Comparison of ENCODE assay signal across 8 cellular contexts in genomic region chr12:14394317-14395058, GRCh38. TPM values are rescaled to one million over a fixed set of nuclear protein-coding genes. Genes with fewer than 3 reads are reported as not detected.
DNase-seq lines count a peak whose midpoint lies in the region; ATAC-seq, FAIRE-seq and TF ChIP-seq lines count a peak whose summit lies in the region.

No MANE protein-coding gene starts in this region.

- DNase-seq in AG08396 (ENCODE audit: low spot score): peak; percentile 14
- DNase-seq in NCI-H1092 (lab: John Stamatoyannopoulos, UW): peak; percentile 10
- peak in 3 of 5 experiments; percentile 11 to 91 (median 73) for DNase-seq in T-helper 2 cell
- DNase-seq in endothelial cell of umbilical vein (ENCODE audit: low read depth, low spot score): peak; percentile 63
- no peak for DNase-seq in UCSD-AML1 (lab: John Stamatoyannopoulos, UW; ENCODE audit: unreplicated experiment)

- CTCF ChIA-PET in endothelial cell of umbilical vein (lab: Charles Lee): interaction anchor here (0.9 to 4.2 kb wide), 8 partner anchors 10 to 156 kb away, joined by 3 to 23 read pairs (median 5); no protein-coding TSS in a partner anchor

- POLR2A ChIA-PET in endothelial cell of umbilical vein (lab: Charles Lee): interaction anchor here (0.6 kb wide), 1 partner anchor 1488 kb away, joined by 3 read pairs; no protein-coding TSS in a partner anchor

- H3K9me1 ChIP-seq in endothelial cell of umbilical vein (replicated peaks; ENCODE audit: control insufficient read depth, extremely low read depth, insufficient read depth, low read length): no peaks in the 10 kb centered on the region

- H3K4me1 ChIP-seq in endothelial cell of umbilical vein (ENCODE audit: control insufficient read depth, extremely low read depth, insufficient read depth, low read length) (peaks cover 32% of the 10 kb centered on the region), muscle layer of colon (ENCODE audit: insufficient read depth, low read length) (peaks cover 38% of the 10 kb centered on the region)

- no TSS peak for BruUV-seq in endothelial cell of umbilical vein (replicated peaks; lab: Mats Ljungman, UMichigan)

- intact Hi-C loops in endothelial cell of umbilical vein (cut with micrococcal nuclease): loop anchor here (1.0 to 2.0 kb wide), 2 partner anchors 9 to 138 kb away; no protein-coding TSS in a partner anchor

- H3K27ac ChIP-seq in endothelial cell of umbilical vein (ENCODE audit: insufficient read depth, low read depth, low read length) (peak overlapping the region; percentile 42), muscle layer of colon (ENCODE audit: low read depth, low read length) (peak overlapping the region; percentile 49)

- TF ChIP-seq POLR2A in GM15510 (IDR thresholded peaks at IDR 0.05; ENCODE audit: borderline replicate concordance, extremely low read depth, insufficient read length) (peak; percentile 27), endothelial cell of umbilical vein (IDR thresholded peaks at IDR 0.05; ENCODE audit: low read depth, low read length) (no peak)

- FAIRE-seq in endothelial cell of umbilical vein (lab: Jason Lieb, UNC): no peak

- no peak overlapping the region for H3K4me3 ChIP-seq in endothelial cell of umbilical vein (replicated peaks in 1 of 3; ENCODE audit: insufficient read depth in 1 of 3, low read depth in 1 of 3, low read length in 3 of 3)
- peak overlapping the region in 1 of 2 donors; percentile 49 for H3K4me3 ChIP-seq in muscle layer of colon (ENCODE audit: low read depth in 1 of 2, low read length in 2 of 2)

- no peak for TF ChIP-seq CTCF in endothelial cell of umbilical vein (IDR thresholded peaks at IDR 0.05; ENCODE audit: extremely low read depth in 1 of 2, insufficient read depth in 1 of 2, low read depth in 1 of 2, low read length in 2 of 2)

- H2AFZ ChIP-seq in endothelial cell of umbilical vein (ENCODE audit: low read depth, low read length): no peak overlapping the region

- ATAC-seq in HG02759 (IDR thresholded peaks at IDR 0.05; ENCODE audit: unreplicated experiment): peak; percentile 75

- H3K4me2 ChIP-seq in endothelial cell of umbilical vein (ENCODE audit: insufficient read depth, low read length): peak overlapping the region; percentile 58

- H3K27me3 ChIP-seq in endothelial cell of umbilical vein (ENCODE audit: control insufficient read depth in 2 of 2, insufficient read depth in 2 of 2, low read length in 2 of 2) (no peaks in the 10 kb centered on the region), muscle layer of colon (ENCODE audit: control insufficient read depth in 1 of 2, insufficient read depth in 2 of 2, low read length in 2 of 2) (no peaks in the 10 kb centered on the region)

- no peaks in the 10 kb centered on the region for H4K20me1 ChIP-seq in endothelial cell of umbilical vein (replicated peaks; ENCODE audit: control insufficient read depth, extremely low read depth, insufficient read depth, low read length)

- H3K9me3 ChIP-seq in endothelial cell of umbilical vein (replicated peaks; ENCODE audit: control insufficient read depth, insufficient read depth, low read length) (no peaks in the 10 kb centered on the region), muscle layer of colon (ENCODE audit: low read length) (no peaks in the 10 kb centered on the region)

- H3K9ac ChIP-seq in endothelial cell of umbilical vein (replicated peaks; ENCODE audit: extremely low read depth, insufficient read depth, low read length): no peak overlapping the region
- H3K9ac ChIP-seq in muscle layer of colon (ENCODE audit: low read length): no peak overlapping the region

- H3K36me3 ChIP-seq in endothelial cell of umbilical vein (ENCODE audit: control insufficient read depth in 2 of 2, extremely low read depth in 1 of 2, insufficient read depth in 2 of 2, low read length in 2 of 2) (no peaks in the 10 kb centered on the region), muscle layer of colon (ENCODE audit: insufficient read depth, low read length) (no peaks in the 10 kb centered on the region)

- peaks cover 77% of the 10 kb centered on the region for H3K79me2 ChIP-seq in endothelial cell of umbilical vein (ENCODE audit: control insufficient read depth, insufficient read depth, low read length)

- dilution Hi-C loops in endothelial cell of umbilical vein (cut with MboI; ENCODE audit: extremely low pct_ligation_motif_present, low sequenced_read_pairs): no loop called here

TF ChIP-seq in endothelial cell of umbilical vein, 7 proteins besides CTCF, POLR2A, EP300 and RAD21:
- no peak for TF ChIP-seq MAX (IDR thresholded peaks at IDR 0.05; ENCODE audit: insufficient read depth, insufficient read length)

RNA-seq across cellular contexts. Expression of gene ATF7IP, which starts 29.0 kb away (rescaled TPM):
- 72.4 and 73.5 TPM in 2 replicates for total RNA-seq in endothelial cell of umbilical vein
- 12.4 and 14.5 TPM in 2 replicates for polyA plus RNA-seq in endothelial cell of umbilical vein
- polyA plus RNA-seq in endothelial cell of umbilical vein (2011; cell fraction: cytosol; rRNA removed): 9.7 and 10.4 TPM in 2 replicates
- polyA plus RNA-seq in endothelial cell of umbilical vein (2011; cell fraction: nucleus; rRNA removed): 31.8 and 35.1 TPM in 2 replicates
- polyA plus RNA-seq in endothelial cell of umbilical vein (2012): 31.4 and 38.6 TPM in 2 replicates
- 77.2 and 80.3 TPM in 2 replicates for polyA minus RNA-seq in endothelial cell of umbilical vein
- 17.3 TPM for polyA minus RNA-seq in endothelial cell of umbilical vein (2011; cell fraction: cytosol; rRNA and poly(A)+ RNA removed)
- 100 and 127 TPM in 2 replicates for polyA minus RNA-seq in endothelial cell of umbilical vein (2011; cell fraction: nucleus; rRNA and poly(A)+ RNA removed)
